In the genomic region with DNA sequence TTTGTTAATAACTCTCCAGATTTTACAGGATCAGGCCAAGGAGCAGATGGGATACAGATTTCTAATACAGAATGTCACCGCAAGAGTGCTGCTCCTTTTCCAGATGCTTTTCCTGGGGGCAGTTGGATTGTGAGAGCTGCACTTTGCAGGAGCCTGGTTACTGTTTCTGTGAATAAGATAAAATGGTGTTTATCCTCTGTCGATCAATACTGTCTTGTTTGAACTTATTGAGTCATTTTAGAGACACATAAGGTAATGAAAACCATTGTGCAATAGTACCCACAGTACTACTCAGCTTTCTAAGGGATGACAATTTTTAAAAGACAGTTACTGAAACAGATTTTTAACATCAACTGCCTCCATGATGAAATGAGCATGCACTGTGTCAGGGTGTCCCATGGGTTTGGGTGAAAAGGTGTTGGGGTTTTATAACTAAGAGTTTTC, we compare ENCODE assay signal across 23 cellular contexts. TPM values are rescaled to one million over a fixed set of nuclear protein-coding genes. Genes with fewer than 3 reads are reported as not detected.
DNase-seq lines count a peak whose midpoint lies in the region; ATAC-seq, FAIRE-seq and TF ChIP-seq lines count a peak whose summit lies in the region.
"Had no signal": no experiment of that assay in that cellular context is flagged by ENCODE, and none has a peak within 500 bp of the region (broad histone marks: within the 10 kb centered on the region; RNA-seq: fewer than 3 reads in every experiment).

No MANE protein-coding gene starts in this region.

- no peak overlapping the region for H3K9ac ChIP-seq in GM23248
- no peak overlapping the region for H3K9ac ChIP-seq in H9 (ENCODE audit: extremely low read depth, insufficient read length, low read length)
- H3K9ac ChIP-seq: BLaER1 had no signal

- no peak overlapping the region for H2BK12ac ChIP-seq in H9 (ENCODE audit: insufficient read length, low read depth, low read length)

- H3K27ac Mint-ChIP-seq in H9 (no peak overlapping the region), GM23338 (no peak overlapping the region)
- H3K27ac Mint-ChIP-seq: CD4-positive, alpha-beta memory T cell had no signal

- no peak overlapping the region for H2BK20ac ChIP-seq in H9 (ENCODE audit: low read depth, low read length, poor library complexity, severe bottlenecking)

- H3K4me3 Mint-ChIP-seq in H9 (no peak overlapping the region), GM23338 (no peak overlapping the region)
- H3K4me3 Mint-ChIP-seq: CD4-positive, alpha-beta memory T cell had no signal

- no peaks in the 10 kb centered on the region for H3K27me3 Mint-ChIP-seq in H9 (ENCODE audit: low read depth)
- H3K27me3 Mint-ChIP-seq in GM23338 (ENCODE audit: insufficient read depth, low read depth, poor library complexity): no peaks in the 10 kb centered on the region

- no peak overlapping the region for H3K56ac ChIP-seq in H9 (ENCODE audit: insufficient read length, low read depth, low read length)

- in situ Hi-C loops in GM23248 (cut with MboI): no loop called here
- in situ Hi-C loops in GM13976 (cut with MboI; ENCODE audit: low sequenced_read_pairs, unreplicated experiment): no loop called here

- H3K4me3 ChIP-seq in GM23248 (no peak overlapping the region), RWPE2 (ENCODE audit: severe bottlenecking) (no peak overlapping the region), fibroblast of mammary gland (ENCODE audit: control insufficient read depth, low read depth, low read length) (no peak overlapping the region), pancreas (no peak overlapping the region), GM23338 (no peak overlapping the region)
- H3K4me3 ChIP-seq: A549, BLaER1 had no signal

- H2BK5ac ChIP-seq in H9 (ENCODE audit: insufficient read length, low read length): no peak overlapping the region

- no peak overlapping the region for H3K27ac ChIP-seq in GM23248
- H3K27ac ChIP-seq in RWPE2 (ENCODE audit: poor library complexity, severe bottlenecking): no peak overlapping the region
- peak overlapping the region in 2 of 4 donors; percentile 16 to 50 for H3K27ac ChIP-seq in pancreas
- no peak overlapping the region for H3K27ac ChIP-seq in H9 (ENCODE audit: insufficient read length, low read depth, low read length)
- no peak overlapping the region for H3K27ac ChIP-seq in GM23338 (ENCODE audit: low read depth)
- H3K27ac ChIP-seq: A549, BLaER1, Peyer's patch had no signal

- H3K27me3 ChIP-seq in GM23248 (replicated peaks; ENCODE audit: insufficient read depth): peaks cover 20% of the 10 kb centered on the region
- H3K27me3 ChIP-seq in RWPE2 (ENCODE audit: insufficient read depth, poor library complexity, severe bottlenecking): no peaks in the 10 kb centered on the region
- H3K27me3 ChIP-seq in pancreas: no peaks in the 10 kb centered on the region
- H3K27me3 ChIP-seq in H9 (ENCODE audit: insufficient read depth, low read length): no peaks in the 10 kb centered on the region
- H3K27me3 ChIP-seq in GM23338 (ENCODE audit: insufficient read depth): no peaks in the 10 kb centered on the region
- H3K27me3 ChIP-seq: BLaER1, Peyer's patch had no signal

- H2BK120ac ChIP-seq in H9 (ENCODE audit: low read depth, low read length, poor library complexity, severe bottlenecking): no peak overlapping the region

- H3K4ac ChIP-seq in H9 (ENCODE audit: low read depth, low read length): no peak overlapping the region

- DNase-seq in GM23248 (peak; percentile 29), RWPE2 (ENCODE audit: low spot score) (no peak), fibroblast of mammary gland (ENCODE audit: low read depth) (peak; percentile 8), pancreas (peak in 2 of 6 donors; percentile 24 to 43), H9 (no peak), COLO668 (lab: John Stamatoyannopoulos, UW; ENCODE audit: unreplicated experiment) (no peak), GM23338 (ENCODE audit: low spot score) (no peak), GM13976 (ENCODE audit: low spot score) (no peak)
- DNase-seq: CD4-positive, alpha-beta memory T cell; DMS53; EL; Karpas-422; NCI-H1092 treated with DMSO at 0.1 percent for 48 hours; NCI-H1694; Peyer's patch; Right ventricle myocardium superior had no signal

- FAIRE-seq in pancreas (lab: Jason Lieb, UNC): no peak
- FAIRE-seq: A549, GM12891, GM18507, H1 had no signal

- no peaks in the 10 kb centered on the region for H3K79me2 ChIP-seq in GM23248 (ENCODE audit: insufficient read depth)
- H3K79me2 ChIP-seq in H9 (ENCODE audit: insufficient read depth, low read length): no peaks in the 10 kb centered on the region
- H3K79me2 ChIP-seq in GM23338 (replicated peaks; ENCODE audit: insufficient read depth): no peaks in the 10 kb centered on the region

- no peaks in the 10 kb centered on the region for H3K79me1 ChIP-seq in H9 (ENCODE audit: insufficient read depth, low read depth, low read length, poor library complexity, severe bottlenecking)

- ATAC-seq in RWPE2 (ENCODE audit: low read depth): 0 out of 3 replicates have a peak, but pooled peaks have one; percentile 40
- peak; percentile 73 to 87 (median 78) for ATAC-seq in pancreas
- no peak for ATAC-seq in GM23338
- ATAC-seq: A549 had no signal

- no peak overlapping the region for H2BK15ac ChIP-seq in H9 (ENCODE audit: low read depth, low read length)

- no peak overlapping the region for H3K14ac ChIP-seq in H9 (ENCODE audit: insufficient read depth, low read length)

- H3K9me3 ChIP-seq in GM23248 (ENCODE audit: low read depth) (no peaks in the 10 kb centered on the region), RWPE2 (ENCODE audit: severe bottlenecking) (no peaks in the 10 kb centered on the region), pancreas (no peaks in the 10 kb centered on the region), H9 (ENCODE audit: control insufficient read depth, low read depth, low read length) (no peaks in the 10 kb centered on the region)
- H3K9me3 ChIP-seq: A549, BLaER1, Peyer's patch had no signal

- no peak for TF ChIP-seq CTCF in RWPE2 (IDR thresholded peaks at IDR 0.05; ENCODE audit: poor library complexity, severe bottlenecking)
- no peak for TF ChIP-seq CTCF in fibroblast of mammary gland (conservative IDR thresholded peaks at IDR 0.05; ENCODE audit: control insufficient read depth, insufficient read depth, low read depth, low read length)
- no peak for TF ChIP-seq CTCF in pancreas (IDR thresholded peaks at IDR 0.05)
- TF ChIP-seq CTCF in H9 (conservative IDR thresholded peaks at IDR 0.05): no peak
- TF ChIP-seq CTCF in GM23338 (conservative IDR thresholded peaks at IDR 0.05; ENCODE audit: low read depth in 2 of 2): no peak
- no peak for TF ChIP-seq CTCF in GM13976 (IDR thresholded peaks at IDR 0.05; ENCODE audit: borderline replicate concordance, control extremely low read depth, extremely low read depth, insufficient read depth, missing control alignments)

- intact Hi-C loops in pancreas (cut with DNase I): no loop called here

- H3K36me3 Mint-ChIP-seq in H9 (ENCODE audit: insufficient read depth in 1 of 3, low read depth in 3 of 3): no peaks in the 10 kb centered on the region
- H3K36me3 Mint-ChIP-seq in GM23338 (ENCODE audit: low read depth): no peaks in the 10 kb centered on the region
- H3K36me3 Mint-ChIP-seq: CD4-positive, alpha-beta memory T cell had no signal

- H3F3A ChIP-seq in GM23248 (ENCODE audit: insufficient read depth) (no peaks in the 10 kb centered on the region), GM23338 (replicated peaks; ENCODE audit: low read depth) (no peaks in the 10 kb centered on the region)

- peaks cover 0 to 2% of the 10 kb centered on the region in 2 experiments; a peak in 1 of 4 replicates for H3K4me1 Mint-ChIP-seq in H9
- H3K4me1 Mint-ChIP-seq in GM23338: no peaks in the 10 kb centered on the region
- H3K4me1 Mint-ChIP-seq: CD4-positive, alpha-beta memory T cell had no signal

- H4K8ac ChIP-seq in H9 (replicated peaks; ENCODE audit: insufficient read length, low read depth, low read length): no peak overlapping the region

- H4K91ac ChIP-seq in H9 (ENCODE audit: insufficient read length, low read depth, low read length): no peak overlapping the region

- H3K36me3 ChIP-seq in GM23248 (ENCODE audit: low read depth) (no peaks in the 10 kb centered on the region), RWPE2 (ENCODE audit: low read depth) (no peaks in the 10 kb centered on the region), pancreas (no peaks in the 10 kb centered on the region), GM23338 (ENCODE audit: insufficient read depth) (no peaks in the 10 kb centered on the region)
- H3K36me3 ChIP-seq: BLaER1, Peyer's patch had no signal

- H3T11ph ChIP-seq in H9 (ENCODE audit: low read length): no peak overlapping the region

- H3K9me2 ChIP-seq in GM23248 (ENCODE audit: insufficient read depth) (no peaks in the 10 kb centered on the region), GM23338 (ENCODE audit: insufficient read depth) (no peaks in the 10 kb centered on the region)

- H4K5ac ChIP-seq in H9 (ENCODE audit: insufficient read length, low read depth, low read length): no peak overlapping the region

- H2AFZ ChIP-seq in GM23248 (no peak overlapping the region), H9 (ENCODE audit: low read length) (no peak overlapping the region), GM23338 (no peak overlapping the region)

- no peak overlapping the region for H2AK5ac ChIP-seq in H9 (ENCODE audit: insufficient read length, low read length)

- H3K23ac ChIP-seq in H9 (ENCODE audit: insufficient read length, low read depth, low read length): no peak overlapping the region

- no peaks in the 10 kb centered on the region for H3K4me1 ChIP-seq in GM23248 (ENCODE audit: insufficient read depth)
- H3K4me1 ChIP-seq in RWPE2 (ENCODE audit: insufficient read depth, poor library complexity, severe bottlenecking): no peaks in the 10 kb centered on the region
- H3K4me1 ChIP-seq in pancreas: peaks cover 14 to 23% (median 16%) of the 10 kb centered on the region in 3 donors
- H3K4me1 ChIP-seq in H9 (ENCODE audit: insufficient read depth, low read length): no peaks in the 10 kb centered on the region
- no peaks in the 10 kb centered on the region for H3K4me1 ChIP-seq in GM23338 (ENCODE audit: insufficient read depth)

- H3K9me3 Mint-ChIP-seq in H9 (no peaks in the 10 kb centered on the region), GM23338 (no peaks in the 10 kb centered on the region)
- H3K9me3 Mint-ChIP-seq: CD4-positive, alpha-beta memory T cell had no signal

- 11 to 13% methylated on average over 2 of the region's 2 CpGs for WGBS in GM23248 (ENCODE audit: low coverage in 1 of 2, low lambda C conversion rate in 2 of 2, missing lambda C conversion rate in 2 of 2), 2 experiments
- 13 to 19% methylated on average over 2 of the region's 2 CpGs for WGBS in pancreas, 2 donors
- no CpG with 5 or more reads among the region's 2 CpGs for WGBS in H9 (ENCODE audit: extremely low coverage, insufficient read length, low lambda C conversion rate)

- H3K4me2 ChIP-seq in GM23248 (ENCODE audit: unreplicated experiment) (no peak overlapping the region), H9 (ENCODE audit: insufficient read depth, insufficient read length, low read length) (no peak overlapping the region), GM23338 (no peak overlapping the region)
- H3K4me2 ChIP-seq: A549, BLaER1 had no signal

- H3K18ac ChIP-seq in H9 (ENCODE audit: insufficient read length, low read depth, low read length): no peak overlapping the region

- H4K20me1 ChIP-seq in GM23248 (ENCODE audit: insufficient read depth) (no peaks in the 10 kb centered on the region), H9 (ENCODE audit: control insufficient read depth, insufficient read depth, insufficient read length) (no peaks in the 10 kb centered on the region), GM23338 (replicated peaks; ENCODE audit: insufficient read depth) (no peaks in the 10 kb centered on the region)
- H4K20me1 ChIP-seq: BLaER1 had no signal

- H3K23me2 ChIP-seq in H9 (ENCODE audit: insufficient read length, low read depth, low read length, poor library complexity, severe bottlenecking): no peaks in the 10 kb centered on the region

RNA-seq across cellular contexts. Expression of a gene that starts 2.9 kb away (rescaled TPM):
- not detected in 2 replicates for total RNA-seq in GM23248 (2014; rRNA removed; shearing (Covaris generic))
- not detected in 2 replicates for polyA plus RNA-seq in GM23248 (2016; fragmentation: Nextera tagmentation; extraction: Ambion mirVana)
- 10 to 100 TPM; 10.3 to 20.3 (median 15.6) TPM for total RNA-seq in pancreas
- 1 to 10 TPM; 4.0 to 8.3 TPM for polyA plus RNA-seq in pancreas
- not detected in 2 replicates for total RNA-seq in H9 (2021)
- not detected in 2 replicates for total RNA-seq in GM23338 (2014; rRNA removed; shearing (Covaris generic))
- polyA plus RNA-seq in GM23338 (2016; fragmentation: Nextera tagmentation; extraction: Ambion mirVana): 0.05 TPM in 2 replicates
- total RNA-seq: CD4-positive, alpha-beta memory T cell; H1; MCF 10A; NCI-H460 had no signal
- polyA plus RNA-seq: CD4-positive, alpha-beta memory T cell; H1 had no signal

Comparison
In these comparisons a context has a peak if more than half of its experiments do, and no peak if none do; other contexts are left out.
1. DNase-seq: peak in GM23248 (single experiment) and fibroblast of mammary gland (single experiment); none in RWPE2 (single experiment), H9 (single experiment), COLO668 (single experiment), GM23338 (single experiment) and GM13976 (single experiment).
2. RNA of a gene that starts 2.9 kb away (total RNA-seq): 10.3 to 20.3 TPM in pancreas; not detected in GM23248, not detected in H9 and not detected in GM23338; every median in the first group is over 10 times any median in the second.